In the genomic region with DNA sequence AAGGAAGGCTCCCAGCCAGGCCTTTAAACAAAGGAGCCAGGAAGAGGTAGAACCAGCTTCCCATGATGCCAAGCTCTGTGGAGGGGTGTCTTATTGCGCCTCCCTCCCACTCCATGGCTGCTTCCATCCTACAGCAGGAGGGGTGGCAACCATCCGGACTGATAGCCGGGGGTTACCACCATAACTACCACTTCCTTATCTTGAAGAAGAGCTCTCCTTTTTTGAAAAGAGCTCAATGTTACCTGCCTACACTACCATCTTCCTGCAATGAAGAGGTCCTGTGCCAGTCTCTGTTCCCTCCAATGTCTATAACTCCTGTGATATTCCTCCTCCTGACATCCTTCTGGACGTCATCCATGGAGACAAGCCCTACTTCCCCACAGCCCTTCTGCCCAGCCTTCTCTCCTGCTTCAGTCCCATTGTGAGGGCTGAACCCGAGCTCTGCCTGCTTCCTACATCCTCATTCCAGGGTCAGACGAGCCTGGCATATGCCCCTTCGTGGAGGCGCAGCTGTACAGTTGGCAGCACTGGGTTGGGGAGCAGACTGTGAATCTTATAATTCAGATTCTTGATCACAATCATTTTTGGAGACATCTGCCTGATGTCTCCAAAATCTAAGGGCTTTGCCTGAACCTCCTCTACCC, we compare ENCODE assay signal across 1 cellular context.
TF ChIP-seq lines count a peak whose summit lies in the region.

No MANE protein-coding gene starts in this region.

TF ChIP-seq in HepG2, 621 proteins besides CTCF, POLR2A, EP300 and RAD21:
- TF ChIP-seq POLR2G (IDR thresholded peaks at IDR 0.05; ENCODE audit: low read depth, low read length) (peak; percentile 35), ZSCAN29 (CRISPR knock-in tag; conservative IDR thresholded peaks at IDR 0.05) (no peak)
